ENCODE assay signal across 15 cellular contexts in the genomic region with DNA sequence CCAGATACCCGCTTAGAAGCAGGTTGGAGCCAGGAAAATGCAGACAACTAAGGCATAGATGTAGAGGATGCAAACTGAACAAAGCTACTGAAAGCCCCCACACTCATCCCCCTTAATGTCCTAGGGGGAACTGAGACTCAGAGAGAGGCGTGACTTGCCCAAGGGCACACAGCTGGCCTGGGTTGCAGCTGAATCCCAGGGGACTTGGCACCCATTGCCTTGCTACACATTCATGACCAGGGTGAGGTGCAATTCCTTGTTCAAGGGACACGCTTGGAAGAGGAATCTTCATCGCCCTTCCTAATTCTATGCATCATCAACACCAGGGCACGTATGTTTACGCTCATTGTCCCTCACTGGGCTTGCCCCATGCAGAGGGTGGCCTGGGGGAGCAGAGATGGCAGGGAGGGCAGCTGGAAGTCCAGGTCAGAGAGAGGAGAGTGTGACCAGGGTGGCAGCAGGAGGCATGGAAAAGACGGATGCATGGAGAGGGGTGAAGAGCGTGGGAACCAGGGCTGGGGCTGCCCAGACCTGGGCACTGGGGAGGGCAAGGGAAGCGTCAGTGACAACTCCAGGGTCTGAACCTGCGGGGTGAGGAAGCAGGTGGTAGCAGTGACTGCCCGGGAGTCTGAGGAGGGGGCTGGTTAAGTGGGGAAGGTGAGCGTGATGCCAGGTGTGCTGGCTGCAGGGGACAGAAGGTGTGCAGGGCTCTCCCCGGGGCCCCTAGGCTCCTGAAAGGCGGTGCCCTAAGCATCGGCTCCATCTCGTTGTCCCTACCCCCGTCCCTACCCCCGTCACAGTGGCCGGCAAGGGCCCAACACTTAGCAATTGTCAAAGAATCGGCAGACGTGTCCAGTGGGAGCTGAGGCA.
DNase-seq lines count a peak whose midpoint lies in the region; ATAC-seq and TF ChIP-seq lines count a peak whose summit lies in the region.
"Had no signal": no experiment of that assay in that cellular context is flagged by ENCODE, and none has a peak within 500 bp of the region (broad histone marks: within the 10 kb centered on the region; RNA-seq: fewer than 3 reads in every experiment).

No MANE protein-coding gene starts in this region.

- DNase-seq in activated CD8-positive, alpha-beta memory T cell treated with anti-CD3 and anti-CD28 coated beads for 24 hours = peak; percentile 56
- no peak for DNase-seq in activated CD8-positive, alpha-beta memory T cell treated with anti-CD3 and anti-CD28 coated beads, Interleukin-2, amount 50 U/mL, for 4 hours
- DNase-seq in ecto neural progenitor cell (ENCODE audit: low spot score) = peak; percentile 48
- DNase-seq in activated CD8-positive, alpha-beta T cell treated with anti-CD3 and anti-CD28 coated beads for 36 hours = no peak
- no peak for DNase-seq in AG08395 (ENCODE audit: low spot score)
- DNase-seq: activated CD4-positive, alpha-beta T cell treated with anti-CD3 and anti-CD28 coated beads, Interleukin-2, amount 50 U/mL, for 4 hours; activated gamma-delta T cell treated with Interleukin-2 at 50 U/mL for 16 hours; NCI-H2171 treated with DMSO at 0.1 percent for 48 hours; NK-92 treated with Interleukin-12 subunit alpha and Interleukin-12 subunit beta, amount 100 ng/mL, for 24 hours had no signal

- H3F3A ChIP-seq in Loucy (ENCODE audit: low read depth) = no peaks in the 10 kb centered on the region; the same call in 1 of the 2 replicates

- H3K9ac ChIP-seq in Loucy (ENCODE audit: low read depth, low read length, poor library complexity, severe bottlenecking) = peak overlapping the region; percentile 67

- no peaks in the 10 kb centered on the region for H3K27me3 ChIP-seq in Loucy (ENCODE audit: insufficient read depth, low read length, poor library complexity, severe bottlenecking)

- peaks cover 23% of the 10 kb centered on the region for H3K4me1 Mint-ChIP-seq in stimulated activated memory B cell treated with anti-CD40 and anti-IgM and Interleukin-4, amounts not matched to agents 10 μg/mL and 1 μg/mL and 100 μg/mL, for 72 hours
- peaks cover 24% of the 10 kb centered on the region for H3K4me1 Mint-ChIP-seq in activated CD8-positive, alpha-beta T cell treated with anti-CD3 and anti-CD28 coated beads for 36 hours (ENCODE audit: low read depth)

- H3K36me3 Mint-ChIP-seq in stimulated activated memory B cell treated with anti-CD40 and anti-IgM and Interleukin-4, amounts not matched to agents 10 μg/mL and 1 μg/mL and 100 μg/mL, for 72 hours = no peaks in the 10 kb centered on the region
- H3K36me3 Mint-ChIP-seq in activated CD8-positive, alpha-beta T cell treated with anti-CD3 and anti-CD28 coated beads for 36 hours (ENCODE audit: low read depth) = no peaks in the 10 kb centered on the region

- H3K9me3 ChIP-seq in Loucy (ENCODE audit: insufficient read depth, low read depth, low read length) = no peaks in the 10 kb centered on the region

- peak overlapping the region; percentile 89 for H3K4me2 ChIP-seq in Loucy (ENCODE audit: low read depth, low read length, poor library complexity, severe bottlenecking)

- TF ChIP-seq CTCF in Loucy (conservative IDR thresholded peaks at IDR 0.05; ENCODE audit: low read length) = no peak
- TF ChIP-seq CTCF in activated CD8-positive, alpha-beta T cell treated with anti-CD3 and anti-CD28 coated beads for 36 hours (IDR thresholded peaks at IDR 0.05) = no peak

- peak; percentile 69 for ATAC-seq in stimulated activated memory B cell treated with anti-CD40 and anti-IgM and Interleukin-4, amounts not matched to agents 10 μg/mL and 1 μg/mL and 100 μg/mL, for 72 hours
- ATAC-seq in activated CD8-positive, alpha-beta T cell treated with anti-CD3 and anti-CD28 coated beads for 36 hours = no peak
- no peak for ATAC-seq in HG02623 (IDR thresholded peaks at IDR 0.05; ENCODE audit: unreplicated experiment)
- ATAC-seq: Right ventricle myocardium inferior had no signal

- H3K4me3 Mint-ChIP-seq in stimulated activated memory B cell treated with anti-CD40 and anti-IgM and Interleukin-4, amounts not matched to agents 10 μg/mL and 1 μg/mL and 100 μg/mL, for 72 hours = no peak overlapping the region
- H3K4me3 Mint-ChIP-seq in activated CD8-positive, alpha-beta T cell treated with anti-CD3 and anti-CD28 coated beads for 36 hours = no peak overlapping the region

- H3K79me2 ChIP-seq in Loucy (ENCODE audit: insufficient read depth, low read length) = no peaks in the 10 kb centered on the region
- H3K79me2 ChIP-seq: hepatocyte had no signal

- H4K20me1 ChIP-seq in Loucy (ENCODE audit: insufficient read depth, low read length, poor library complexity, severe bottlenecking) = no peaks in the 10 kb centered on the region

- intact Hi-C loops in activated CD8-positive, alpha-beta T cell treated with anti-CD3 and anti-CD28 coated beads for 36 hours (cut with micrococcal nuclease) = no loop called here

- H3K9me2 ChIP-seq in Loucy (replicated peaks; ENCODE audit: low read depth, low read length) = no peaks in the 10 kb centered on the region

- CTCF ChIA-PET in activated CD8-positive, alpha-beta T cell treated with anti-CD3 and anti-CD28 coated beads for 36 hours (lab: Charles Lee) = interaction anchor here (1.5 to 2.1 kb wide), 3 partner anchors 18 to 149 kb away, joined by 3 to 8 read pairs (median 4); no protein-coding TSS in a partner anchor

- peaks cover 41% of the 10 kb centered on the region for H3K4me1 ChIP-seq in Loucy (ENCODE audit: insufficient read depth, low read length, poor library complexity, severe bottlenecking)

- H2AFZ ChIP-seq in Loucy (ENCODE audit: low read length) = no peak overlapping the region
- H2AFZ ChIP-seq: hepatocyte had no signal

- H3K9me3 Mint-ChIP-seq in stimulated activated memory B cell treated with anti-CD40 and anti-IgM and Interleukin-4, amounts not matched to agents 10 μg/mL and 1 μg/mL and 100 μg/mL, for 72 hours = no peaks in the 10 kb centered on the region
- H3K9me3 Mint-ChIP-seq in activated CD8-positive, alpha-beta T cell treated with anti-CD3 and anti-CD28 coated beads for 36 hours = no peaks in the 10 kb centered on the region

- H3K4me3 ChIP-seq in Loucy (ENCODE audit: low read length, poor library complexity, severe bottlenecking) = peak overlapping the region; percentile 70
- H3K4me3 ChIP-seq: hepatocyte had no signal

- H3K27ac Mint-ChIP-seq in stimulated activated memory B cell treated with anti-CD40 and anti-IgM and Interleukin-4, amounts not matched to agents 10 μg/mL and 1 μg/mL and 100 μg/mL, for 72 hours = no peak overlapping the region
- H3K27ac Mint-ChIP-seq in activated CD8-positive, alpha-beta T cell treated with anti-CD3 and anti-CD28 coated beads for 36 hours = no peak overlapping the region
- H3K27ac Mint-ChIP-seq: progenitor cell of endocrine pancreas had no signal

- POLR2A ChIA-PET in activated CD8-positive, alpha-beta T cell treated with anti-CD3 and anti-CD28 coated beads for 36 hours (lab: Charles Lee) = no interaction called here

- H3K36me3 ChIP-seq in Loucy (ENCODE audit: insufficient read depth, low read length) = no peaks in the 10 kb centered on the region

- peaks cover 78% of the 10 kb centered on the region for H3K27me3 Mint-ChIP-seq in stimulated activated memory B cell treated with anti-CD40 and anti-IgM and Interleukin-4, amounts not matched to agents 10 μg/mL and 1 μg/mL and 100 μg/mL, for 72 hours
- peaks cover 2% of the 10 kb centered on the region for H3K27me3 Mint-ChIP-seq in activated CD8-positive, alpha-beta T cell treated with anti-CD3 and anti-CD28 coated beads for 36 hours

Comparison
In these comparisons a context has a peak if more than half of its experiments do, and no peak if none do; other contexts are left out.
1. DNase-seq: peak in activated CD8-positive, alpha-beta memory T cell treated with anti-CD3 and anti-CD28 coated beads for 24 hours (single experiment) and ecto neural progenitor cell (single experiment); none in activated CD8-positive, alpha-beta memory T cell treated with anti-CD3 and anti-CD28 coated beads, Interleukin-2, amount 50 U/mL, for 4 hours (single experiment), activated CD8-positive, alpha-beta T cell treated with anti-CD3 and anti-CD28 coated beads for 36 hours (single experiment) and AG08395 (single experiment).